30 cellular contexts compared by ENCODE assay signal in genomic region chr4:16607693-16608092, GRCh38.
"Had no signal": no experiment of that assay in that cellular context is flagged by ENCODE, and none has a peak within 500 bp of the region (broad histone marks: within the 10 kb centered on the region; RNA-seq: fewer than 3 reads in every experiment).

No MANE protein-coding gene starts in this region.

- H3K4me3 Mint-ChIP-seq: dendritic cell treated with granulocyte-macrophage colony-stimulating factor and Interleukin-4, amounts not matched to agents 40 ng/mL and 50 ng/mL, for 4 days; endodermal cell; memory B cell; natural killer cell; neural crest cell; stimulated activated effector memory CD8-positive, alpha-beta T cell treated with anti-CD3 and anti-CD28 coated beads, Interleukin-12 subunit alpha, Interleukin-12 subunit beta, amount 100 ng/mL, for 72 hours; type B pancreatic cell had no signal

- H3K9ac ChIP-seq: parathyroid adenoma had no signal

- DNase-seq: colonic mucosa; effector CD8-positive, alpha-beta T cell; endodermal cell; foreskin keratinocyte; kidney; natural killer cell; stimulated activated CD4-positive, alpha-beta T cell treated with anti-CD3 and anti-CD28 coated beads, Interleukin-12 subunit alpha, Interleukin-12 subunit beta, amount 100 ng/mL, for 4 hours; stimulated activated CD4-positive, alpha-beta T cell treated with anti-CD3 and anti-CD28 coated beads, Interleukin-2, amount 100 ng/mL, for 24 hours; stimulated activated CD4-positive, alpha-beta T cell treated with anti-CD3 and anti-CD28 coated beads, Interleukin-4, amount 100 ng/mL, for 24 hours; stimulated activated naive CD4-positive, alpha-beta T cell treated with Interleukin-2 at 50 U/mL for 16 hours; stomach; tibial artery had no signal

- H3K27ac Mint-ChIP-seq: dendritic cell treated with granulocyte-macrophage colony-stimulating factor and Interleukin-4, amounts not matched to agents 40 ng/mL and 50 ng/mL, for 4 days; endodermal cell; memory B cell; natural killer cell; stimulated activated effector memory CD8-positive, alpha-beta T cell treated with anti-CD3 and anti-CD28 coated beads, Interleukin-12 subunit alpha, Interleukin-12 subunit beta, amount 100 ng/mL, for 72 hours; type B pancreatic cell had no signal

- H3K27me3 ChIP-seq: colonic mucosa, foreskin keratinocyte, gastroesophageal sphincter, heart left ventricle, hepatocyte, neutrophil, right atrium auricular region, stomach, testis, tibial artery had no signal

- H3K4me1 Mint-ChIP-seq: memory B cell; natural killer cell; stimulated activated effector memory CD8-positive, alpha-beta T cell treated with anti-CD3 and anti-CD28 coated beads, Interleukin-12 subunit alpha, Interleukin-12 subunit beta, amount 100 ng/mL, for 72 hours had no signal

- H3K4me2 ChIP-seq: hepatocyte, smooth muscle cell had no signal

- H3K27me3 Mint-ChIP-seq: dendritic cell treated with granulocyte-macrophage colony-stimulating factor and Interleukin-4, amounts not matched to agents 40 ng/mL and 50 ng/mL, for 4 days; memory B cell; type B pancreatic cell had no signal

- H3K9me3 ChIP-seq: colonic mucosa, gastroesophageal sphincter, prostate gland, right atrium auricular region, stomach, testis, tibial artery had no signal

- ATAC-seq: esophagus mucosa; foreskin keratinocyte; gastroesophageal sphincter; heart left ventricle; left lobe of liver; natural killer cell; stimulated activated effector memory CD8-positive, alpha-beta T cell treated with anti-CD3 and anti-CD28 coated beads, Interleukin-12 subunit alpha, Interleukin-12 subunit beta, amount 100 ng/mL, for 72 hours had no signal

- H3K27ac ChIP-seq: colonic mucosa, epithelial cell of prostate, foreskin keratinocyte, gastroesophageal sphincter, heart left ventricle, hepatocyte, neutrophil, parathyroid adenoma, prostate gland, right atrium auricular region, stomach, testis, tibial artery had no signal

- H3K36me3 ChIP-seq: colonic mucosa, gastroesophageal sphincter, heart left ventricle, neutrophil, prostate gland, right atrium auricular region, stomach, tibial artery had no signal

- H3K36me3 Mint-ChIP-seq: memory B cell; natural killer cell; stimulated activated effector memory CD8-positive, alpha-beta T cell treated with anti-CD3 and anti-CD28 coated beads, Interleukin-12 subunit alpha, Interleukin-12 subunit beta, amount 100 ng/mL, for 72 hours; type B pancreatic cell had no signal

- H3K4me3 ChIP-seq: colonic mucosa, gastroesophageal sphincter, heart left ventricle, hepatocyte, lung, prostate gland, right atrium auricular region, smooth muscle cell, stomach, tibial artery had no signal

- H3K79me2 ChIP-seq: hepatocyte, parathyroid adenoma had no signal

- H3K4me1 ChIP-seq: colonic mucosa, foreskin keratinocyte, parathyroid adenoma, prostate gland, stomach, tibial artery had no signal

- H2AFZ ChIP-seq: hepatocyte, parathyroid adenoma had no signal
